ENCODE assay signal across 22 cellular contexts in the genomic region with DNA sequence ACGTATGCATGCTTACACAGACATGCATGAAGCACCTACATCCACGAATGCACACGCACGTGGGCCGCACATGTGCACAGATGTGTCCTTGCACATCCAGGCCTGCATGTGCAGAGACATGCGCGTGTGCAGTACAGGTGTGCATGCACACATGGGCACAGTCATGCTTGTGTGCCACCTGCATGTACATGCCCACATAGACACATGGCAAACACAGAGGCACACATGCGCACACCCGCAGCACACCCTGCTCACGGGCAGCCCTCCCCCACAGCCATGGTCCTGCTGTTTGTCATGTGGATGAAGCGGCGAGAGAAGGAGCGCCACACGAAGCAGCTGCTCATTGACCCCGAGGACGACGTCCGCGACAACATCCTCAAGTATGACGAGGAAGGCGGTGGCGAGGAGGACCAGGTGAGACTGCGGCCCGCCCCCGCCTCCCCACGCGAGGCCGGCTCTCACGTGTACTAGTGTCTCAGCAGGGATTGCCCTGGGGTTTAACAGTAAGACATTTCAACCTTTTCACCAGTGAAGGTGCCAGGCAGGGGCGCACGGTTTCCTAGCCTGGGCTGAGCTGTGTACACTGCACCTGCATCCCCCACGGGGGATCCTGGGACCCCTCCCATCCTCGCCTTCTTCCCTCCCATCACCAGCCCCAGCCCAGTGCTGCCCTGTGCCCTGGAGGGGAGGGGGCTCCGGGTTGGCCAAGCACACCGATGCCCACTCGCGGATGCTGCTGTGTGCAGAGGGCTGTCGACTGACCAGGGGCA.
DNase-seq lines count a peak whose midpoint lies in the region; ATAC-seq and TF ChIP-seq lines count a peak whose summit lies in the region.
"Had no signal": no experiment of that assay in that cellular context is flagged by ENCODE, and none has a peak within 500 bp of the region (broad histone marks: within the 10 kb centered on the region; RNA-seq: fewer than 3 reads in every experiment).

No MANE protein-coding gene starts in this region.

- POLR2A ChIA-PET in PC-9 (lab: Charles Lee; ENCODE audit: unreplicated experiment), result no interaction called here

- no peaks in the 10 kb centered on the region for H3F3A ChIP-seq in PC-9 (ENCODE audit: insufficient read depth, low read depth)

- H2AFZ ChIP-seq in neuronal stem cell (ENCODE audit: low read length) (no peak overlapping the region), PC-9 (no peak overlapping the region)

- ATAC-seq in Right ventricle myocardium inferior (no peak), left cardiac atrium (no peak)
- ATAC-seq: stimulated activated effector memory CD8-positive, alpha-beta T cell treated with anti-CD3 and anti-CD28 coated beads, Interleukin-12 subunit alpha, Interleukin-12 subunit beta, amount 100 ng/mL, for 72 hours had no signal

- no peak overlapping the region for H4K91ac ChIP-seq in neuronal stem cell (ENCODE audit: low read depth, low read length, poor library complexity)

- H3K79me2 ChIP-seq in PC-9 (ENCODE audit: low read depth), result no peaks in the 10 kb centered on the region

- peak overlapping the region; percentile 39 for H2BK5ac ChIP-seq in neuronal stem cell (ENCODE audit: low read length)

- H3K36me3 ChIP-seq in right atrium auricular region (no peaks in the 10 kb centered on the region), neuronal stem cell (replicated peaks in 1 of 2; ENCODE audit: control insufficient read depth in 2 of 2, insufficient read depth in 2 of 2, low read length in 2 of 2) (peaks cover 3 to 17% of the 10 kb centered on the region in 2 donors), PC-9 (ENCODE audit: low read depth) (no peaks in the 10 kb centered on the region)
- H3K36me3 ChIP-seq: Peyer's patch, suprapubic skin had no signal

- no CpG with 5 or more reads among the region's 38 CpGs for WGBS in neuronal stem cell (ENCODE audit: extremely low coverage in 2 of 2, insufficient read length in 2 of 2, insufficient replicate concordance in 1 of 2), 2 donors

- H3K4me3 ChIP-seq in right atrium auricular region, result no peak overlapping the region
- H3K4me3 ChIP-seq in neuronal stem cell (ENCODE audit: low read length in 2 of 2), result peak overlapping the region in 1 of 2 donors; percentile 39
- H3K4me3 ChIP-seq in PC-9, result no peak overlapping the region
- H3K4me3 ChIP-seq: Peyer's patch, suprapubic skin had no signal

- no peaks in the 10 kb centered on the region for H3K9me2 ChIP-seq in PC-9 (ENCODE audit: insufficient read depth)

- no TSS peak for BruUV-seq in PC-9 (replicated peaks; lab: Mats Ljungman, UMichigan)

- H4K20me1 ChIP-seq in PC-9 (ENCODE audit: insufficient read depth), result 0 out of 2 replicates have a peak, but pooled peaks cover 4% of the 10 kb centered on the region

- peak overlapping the region; percentile 76 for H3K18ac ChIP-seq in neuronal stem cell (ENCODE audit: low read length)

- no peak overlapping the region for H2BK12ac ChIP-seq in neuronal stem cell (ENCODE audit: low read length)

- TF ChIP-seq CTCF in right atrium auricular region (IDR thresholded peaks at IDR 0.05) (no peak), PC-9 (conservative IDR thresholded peaks at IDR 0.05) (no peak), progenitor cell of endocrine pancreas (IDR thresholded peaks at IDR 0.05; ENCODE audit: unreplicated experiment) (no peak)

- peaks cover 1% of the 10 kb centered on the region for H3K79me1 ChIP-seq in neuronal stem cell (ENCODE audit: low read depth, low read length)

- H3K4me3 Mint-ChIP-seq in progenitor cell of endocrine pancreas (ENCODE audit: low read depth), result no peak overlapping the region
- H3K4me3 Mint-ChIP-seq: CD4-positive, CD25-positive, alpha-beta regulatory T cell; memory B cell; stimulated activated effector memory CD8-positive, alpha-beta T cell treated with anti-CD3 and anti-CD28 coated beads, Interleukin-12 subunit alpha, Interleukin-12 subunit beta, amount 100 ng/mL, for 72 hours had no signal

- H2BK15ac ChIP-seq in neuronal stem cell (ENCODE audit: low read length), result no peak overlapping the region

- intact Hi-C loops in Right ventricle myocardium inferior (cut with DNase I) (no loop called here), left cardiac atrium (cut with DNase I) (no loop called here), PC-9 (cut with micrococcal nuclease; ENCODE audit: unreplicated experiment) (no loop called here)

- H2BK120ac ChIP-seq in neuronal stem cell (ENCODE audit: low read depth, low read length), result no peak overlapping the region

- H3K23ac ChIP-seq in neuronal stem cell (ENCODE audit: low read depth, low read length, poor library complexity), result peak overlapping the region; percentile 90

- no peak overlapping the region for H3K4me2 ChIP-seq in neuronal stem cell (ENCODE audit: insufficient read depth, low read length, poor library complexity, severe bottlenecking)
- no peak overlapping the region for H3K4me2 ChIP-seq in PC-9
- H3K4me2 ChIP-seq: KMS-11 had no signal

- no peak overlapping the region for H3K27ac Mint-ChIP-seq in progenitor cell of endocrine pancreas
- H3K27ac Mint-ChIP-seq: CD4-positive, CD25-positive, alpha-beta regulatory T cell; memory B cell; stimulated activated effector memory CD8-positive, alpha-beta T cell treated with anti-CD3 and anti-CD28 coated beads, Interleukin-12 subunit alpha, Interleukin-12 subunit beta, amount 100 ng/mL, for 72 hours had no signal

- no peaks in the 10 kb centered on the region for H3K9me3 Mint-ChIP-seq in progenitor cell of endocrine pancreas (ENCODE audit: low read depth)
- H3K9me3 Mint-ChIP-seq: CD4-positive, CD25-positive, alpha-beta regulatory T cell; memory B cell; stimulated activated effector memory CD8-positive, alpha-beta T cell treated with anti-CD3 and anti-CD28 coated beads, Interleukin-12 subunit alpha, Interleukin-12 subunit beta, amount 100 ng/mL, for 72 hours had no signal

- DNase-seq in Right ventricle myocardium inferior (ENCODE audit: missing footprints) (peak; percentile 69), right atrium auricular region (ENCODE audit: low spot score) (no peak), left cardiac atrium (peak; percentile 11), neuronal stem cell (ENCODE audit: low spot score) (no peak), PC-9 (no peak), progenitor cell of endocrine pancreas (ENCODE audit: low spot score, unreplicated experiment) (no peak), NCI-H128 (lab: John Stamatoyannopoulos, UW; ENCODE audit: unreplicated experiment) (no peak)
- DNase-seq: activated CD4-positive, alpha-beta T cell treated with anti-CD3 and anti-CD28 coated beads, Interleukin-2, amount 50 U/mL, for 4 hours; activated CD8-positive, alpha-beta memory T cell treated with anti-CD3 and anti-CD28 coated beads, Interleukin-2, amount 50 U/mL, for 48 hours; caudate nucleus; CD4-positive, CD25-positive, alpha-beta regulatory T cell; dermis blood vessel endothelial cell; HCEC 1CT; NCI-H1694; NCI-H2171 treated with DMSO at 0.1 percent for 48 hours; NCI-H524; stimulated activated CD4-positive, alpha-beta T cell treated with anti-CD3 and anti-CD28 coated beads, Interleukin-2, amount 100 ng/mL, for 48 hours had no signal

- H3K4ac ChIP-seq in neuronal stem cell (ENCODE audit: low read length), result no peak overlapping the region

- H3K27me3 ChIP-seq in right atrium auricular region (no peaks in the 10 kb centered on the region), neuronal stem cell (ENCODE audit: control insufficient read depth in 3 of 3, insufficient read depth in 3 of 3, low read depth in 1 of 3, low read length in 3 of 3) (peaks cover 0 to 2% (median 0%) of the 10 kb centered on the region in 3 experiments), PC-9 (ENCODE audit: insufficient read depth, low read depth) (peaks cover 85% of the 10 kb centered on the region)
- H3K27me3 ChIP-seq: Peyer's patch had no signal

- H4K8ac ChIP-seq in neuronal stem cell (ENCODE audit: low read depth, low read length), result no peak overlapping the region

- H3K9ac ChIP-seq in neuronal stem cell (ENCODE audit: low read depth, low read length, poor library complexity), result peak overlapping the region; percentile 53
- H3K9ac ChIP-seq: KMS-11 had no signal

- H3K4me1 Mint-ChIP-seq in progenitor cell of endocrine pancreas (ENCODE audit: low read depth), result no peaks in the 10 kb centered on the region
- H3K4me1 Mint-ChIP-seq: CD4-positive, CD25-positive, alpha-beta regulatory T cell; memory B cell; stimulated activated effector memory CD8-positive, alpha-beta T cell treated with anti-CD3 and anti-CD28 coated beads, Interleukin-12 subunit alpha, Interleukin-12 subunit beta, amount 100 ng/mL, for 72 hours had no signal

- H2AK5ac ChIP-seq in neuronal stem cell (ENCODE audit: low read depth, low read length), result no peak overlapping the region

- CTCF ChIA-PET in PC-9 (lab: Charles Lee), result no interaction called here

- H3K36me3 Mint-ChIP-seq in progenitor cell of endocrine pancreas (ENCODE audit: insufficient read depth), result no peaks in the 10 kb centered on the region
- H3K36me3 Mint-ChIP-seq: CD4-positive, CD25-positive, alpha-beta regulatory T cell; memory B cell; stimulated activated effector memory CD8-positive, alpha-beta T cell treated with anti-CD3 and anti-CD28 coated beads, Interleukin-12 subunit alpha, Interleukin-12 subunit beta, amount 100 ng/mL, for 72 hours had no signal

- no peaks in the 10 kb centered on the region for H3K9me3 ChIP-seq in right atrium auricular region
- H3K9me3 ChIP-seq in neuronal stem cell (replicated peaks in 1 of 2; ENCODE audit: control insufficient read depth in 2 of 2, insufficient read depth in 1 of 2, low read depth in 1 of 2, low read length in 2 of 2), result peaks cover 0 to 4% of the 10 kb centered on the region in 2 donors
- H3K9me3 ChIP-seq in PC-9 (ENCODE audit: insufficient read depth, low read depth), result no peaks in the 10 kb centered on the region
- H3K9me3 ChIP-seq: Peyer's patch, suprapubic skin had no signal

- H3K27ac ChIP-seq in right atrium auricular region, result no peak overlapping the region
- no peak overlapping the region for H3K27ac ChIP-seq in neuronal stem cell (replicated peaks; ENCODE audit: low read length)
- H3K27ac ChIP-seq in PC-9, result no peak overlapping the region
- H3K27ac ChIP-seq: KMS-11, Peyer's patch, suprapubic skin had no signal

- H3K4me1 ChIP-seq in right atrium auricular region, result no peaks in the 10 kb centered on the region
- peaks cover 0 to 8% of the 10 kb centered on the region in 2 donors for H3K4me1 ChIP-seq in neuronal stem cell (ENCODE audit: control insufficient read depth in 2 of 2, insufficient read depth in 1 of 2, low read depth in 1 of 2, low read length in 2 of 2)
- no peaks in the 10 kb centered on the region for H3K4me1 ChIP-seq in PC-9 (replicated peaks; ENCODE audit: insufficient read depth)
- H3K4me1 ChIP-seq: Peyer's patch, suprapubic skin had no signal

- peak overlapping the region; percentile 63 for H3K14ac ChIP-seq in neuronal stem cell (ENCODE audit: low read length)

- peaks cover 4% of the 10 kb centered on the region for H3K27me3 Mint-ChIP-seq in progenitor cell of endocrine pancreas
- H3K27me3 Mint-ChIP-seq: CD4-positive, CD25-positive, alpha-beta regulatory T cell had no signal

Comparison
In these comparisons a context has a peak if more than half of its experiments do, and no peak if none do; other contexts are left out.
1. DNase-seq: peak in Right ventricle myocardium inferior (single experiment) and left cardiac atrium (single experiment); none in right atrium auricular region (single experiment), neuronal stem cell (single experiment), PC-9 (0 of 2), progenitor cell of endocrine pancreas (single experiment) and NCI-H128 (single experiment).